ENCODE assay signal across 8 cellular contexts in the genomic region with DNA sequence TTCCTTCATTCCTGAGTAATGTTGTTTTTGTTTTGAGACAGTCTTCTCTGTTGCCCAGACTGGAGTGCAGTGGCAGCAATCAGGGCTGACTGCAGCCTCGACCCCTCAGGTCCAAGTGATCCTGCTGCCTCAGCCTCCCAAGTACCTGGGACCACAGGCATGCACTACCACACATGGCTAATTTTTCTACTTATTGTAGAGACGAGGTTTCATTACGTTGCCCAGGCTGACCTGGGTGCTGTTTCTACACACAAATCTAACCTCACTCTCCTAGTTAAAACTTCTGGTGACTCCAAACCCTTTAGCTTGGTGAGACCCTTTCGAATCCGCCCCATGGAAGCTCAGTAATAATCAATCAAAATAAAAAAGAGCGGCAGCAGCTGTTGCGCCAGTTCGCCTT. TPM values are rescaled to one million over a fixed set of nuclear protein-coding genes. Genes with fewer than 3 reads are reported as not detected.
DNase-seq lines count a peak whose midpoint lies in the region; ATAC-seq and TF ChIP-seq lines count a peak whose summit lies in the region.

No MANE protein-coding gene starts in this region.

- H3K9ac ChIP-seq in parathyroid adenoma = no peak overlapping the region

- no peak overlapping the region for H2AFZ ChIP-seq in parathyroid adenoma

- no peaks in the 10 kb centered on the region for H3K9me3 ChIP-seq in Panc1 (ENCODE audit: control insufficient read depth, insufficient read depth, low read depth, low read length)
- H3K9me3 ChIP-seq in parathyroid adenoma (ENCODE audit: control insufficient read depth, low read length) = no peaks in the 10 kb centered on the region

- DNase-seq in GM12864 (ENCODE audit: low read depth) = no peak
- no peak for DNase-seq in Panc1 (ENCODE audit: low read depth, low spot score)
- DNase-seq in epithelial cell of esophagus (ENCODE audit: low read depth) = no peak
- DNase-seq in SHP77 (lab: John Stamatoyannopoulos, UW) = no peak
- DNase-seq in NCI-H187 (lab: John Stamatoyannopoulos, UW) = no peak
- DNase-seq in activated CD4-positive, alpha-beta T cell treated with anti-CD3 and anti-CD28 coated beads for 1 hour = no peak

- peaks cover 10% of the 10 kb centered on the region for H3K4me1 ChIP-seq in Panc1 (ENCODE audit: control insufficient read depth, insufficient read depth, low read length)
- peaks cover 5% of the 10 kb centered on the region for H3K4me1 ChIP-seq in parathyroid adenoma

- no peaks in the 10 kb centered on the region for H3K27me3 ChIP-seq in Panc1 (ENCODE audit: control insufficient read depth, insufficient read depth, low read length)
- H3K27me3 ChIP-seq in parathyroid adenoma (ENCODE audit: control insufficient read depth, insufficient read depth, low read length) = no peaks in the 10 kb centered on the region

- CTCF ChIA-PET in Panc1 (lab: Charles Lee) = interaction anchor here (0.6 kb wide), 1 partner anchor 26 kb away, joined by 3 read pairs; no protein-coding TSS in a partner anchor

- H3K36me3 ChIP-seq in Panc1 (ENCODE audit: control insufficient read depth, insufficient read depth, low read length) (peaks cover 3% of the 10 kb centered on the region; the same call in 1 of the 2 replicates), parathyroid adenoma (ENCODE audit: control insufficient read depth, insufficient read depth, low read length) (no peaks in the 10 kb centered on the region)

- in situ Hi-C loops in Panc1 (cut with HindIII; ENCODE audit: low pct_unique_long_range_greater_than_20kb, low sequenced_read_pairs) = no loop called here

- H3K79me2 ChIP-seq in parathyroid adenoma = peaks cover 23% of the 10 kb centered on the region

- intact Hi-C loops in Panc1 (cut with micrococcal nuclease; ENCODE audit: unreplicated experiment) = no loop called here

- POLR2A ChIA-PET in Panc1 (lab: Charles Lee) = interaction anchor here (0.6 kb wide), 1 partner anchor 10 kb away, joined by 3 read pairs; no protein-coding TSS in a partner anchor

- BruUV-seq in Panc1 (replicated peaks; lab: Mats Ljungman, UMichigan) = no TSS peak

- H3K4me3 ChIP-seq in GM12864 (ENCODE audit: low read depth, low read length) = peak overlapping the region; percentile 89
- H3K4me3 ChIP-seq in Panc1 (ENCODE audit: low read depth in 2 of 2, low read length in 2 of 2) = peak overlapping the region; percentile 89 to 99
- H3K4me3 ChIP-seq in epithelial cell of esophagus (ENCODE audit: low read length) = peak overlapping the region; percentile 89
- H3K4me3 ChIP-seq in parathyroid adenoma (ENCODE audit: low read depth, low read length) = peak overlapping the region; percentile 93

- no peak for ATAC-seq in Panc1
- ATAC-seq in GM21390 (IDR thresholded peaks at IDR 0.05; ENCODE audit: unreplicated experiment) = no peak

- H3K27ac ChIP-seq in Panc1 (ENCODE audit: low read length) = peak overlapping the region; percentile 99
- H3K27ac ChIP-seq in parathyroid adenoma = no peak overlapping the region

- peak overlapping the region; percentile 84 for H3K4me2 ChIP-seq in parathyroid adenoma (ENCODE audit: low read length)

- no peak for TF ChIP-seq CTCF in GM12864 (IDR thresholded peaks at IDR 0.05; ENCODE audit: low read depth, low read length, missing control alignments)
- TF ChIP-seq CTCF in Panc1 (IDR thresholded peaks at IDR 0.05) = no peak
- TF ChIP-seq CTCF in epithelial cell of esophagus (IDR thresholded peaks at IDR 0.05; ENCODE audit: insufficient read depth, low read depth, low read length, missing control alignments) = no peak
- no peak for TF ChIP-seq CTCF in parathyroid adenoma (IDR thresholded peaks at IDR 0.05)

RNA-seq across cellular contexts. Expression of a gene that starts 1.3 kb away (rescaled TPM):
- 10.2 TPM for total RNA-seq in Panc1 (2021; ENCODE audit: unreplicated experiment)
- polyA plus RNA-seq in Panc1 (2012; ENCODE audit: insufficient read length) = 9.1 TPM

RNA-seq across cellular contexts. Expression of a gene that starts 1.5 kb away (rescaled TPM):
- 69.7 TPM for total RNA-seq in Panc1 (2021; ENCODE audit: unreplicated experiment)
- 89.5 TPM for polyA plus RNA-seq in Panc1 (2012; ENCODE audit: insufficient read length)
